Comparison of ENCODE assay signal across 15 cellular contexts in the genomic region with DNA sequence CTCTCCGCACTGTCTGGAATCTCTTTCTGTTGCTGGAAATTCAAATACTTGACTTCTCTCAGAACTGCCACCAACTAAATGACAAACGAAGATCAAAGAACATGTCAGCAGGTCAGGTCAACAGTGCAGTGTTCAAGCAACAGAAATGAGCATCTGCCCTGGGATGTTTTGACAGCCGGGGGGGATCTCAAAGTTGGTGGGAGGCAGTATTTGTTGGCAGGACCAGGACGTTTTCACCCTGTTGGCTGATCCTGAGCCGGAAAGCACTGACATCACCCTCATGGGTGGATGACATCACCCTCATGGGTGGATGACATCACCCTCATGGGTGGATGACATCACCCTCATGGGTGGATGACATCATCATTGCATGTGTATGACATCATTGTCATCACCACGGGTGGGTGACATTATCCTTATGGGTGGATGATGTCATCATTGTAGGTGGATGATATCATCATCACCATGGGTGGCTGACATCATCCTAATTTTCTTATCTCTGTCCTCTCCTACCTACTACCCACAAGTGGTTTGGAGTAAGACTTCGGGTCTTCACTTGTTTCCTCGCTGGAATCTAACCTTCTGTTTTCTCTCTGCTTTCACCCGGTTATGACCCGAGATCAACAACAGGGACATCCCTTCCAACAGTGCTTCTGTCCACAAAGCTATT. TPM values are rescaled to one million over a fixed set of nuclear protein-coding genes. Genes with fewer than 3 reads are reported as not detected.
DNase-seq lines count a peak whose midpoint lies in the region; ATAC-seq and TF ChIP-seq lines count a peak whose summit lies in the region.
"Had no signal": no experiment of that assay in that cellular context is flagged by ENCODE, and none has a peak within 500 bp of the region (broad histone marks: within the 10 kb centered on the region; RNA-seq: fewer than 3 reads in every experiment).

No MANE protein-coding gene starts in this region.

- DNase-seq in NCI-H2171 treated with DMSO at 0.1 percent for 48 hours (lab: John Stamatoyannopoulos, UW) (peak; percentile 35), NCI-H2171 (lab: John Stamatoyannopoulos, UW) (no peak), left kidney (ENCODE audit: low read depth, low spot score) (peak; percentile 44), activated gamma-delta T cell treated with Interleukin-2 at 50 U/mL for 16 hours (no peak), NCI-H146 treated with DMSO at 0.1 percent for 48 hours (lab: John Stamatoyannopoulos, UW; ENCODE audit: unreplicated experiment) (no peak)
- DNase-seq in activated naive CD4-positive, alpha-beta T cell treated with anti-CD3 and anti-CD28 coated beads, Interleukin-2, amount 50 U/mL, for 72 hours (ENCODE audit: low spot score in 2 of 2) = peak in 1 of 2 donors; percentile 39
- DNase-seq: DND-41, Kasumi-1, NCI-H2081 treated with DMSO at 0.1 percent for 48 hours, testis had no signal

- TF ChIP-seq RAD21 in Ishikawa (IDR thresholded peaks at IDR 0.05; ENCODE audit: low read depth) = no peak

- H3K9me3 Mint-ChIP-seq in activated naive CD4-positive, alpha-beta T cell treated with anti-CD3 and anti-CD28 coated beads, Interleukin-2, amount 50 U/mL, for 72 hours = no peaks in the 10 kb centered on the region
- H3K9me3 Mint-ChIP-seq: activated T-helper 1 cell treated with anti-CD3 and anti-CD28 coated beads, Interleukin-12 subunit alpha, Interleukin-12 subunit beta, Interleukin-2, Interleukin-4 antibody, amounts not matched to agents 30 ng/mL and 10 ng/mL and 1 ng/mL, durations not matched to agents 14 hours and 24 hours and 36 hours; central memory CD8-positive, alpha-beta T cell had no signal

- ATAC-seq in activated naive CD4-positive, alpha-beta T cell treated with anti-CD3 and anti-CD28 coated beads, Interleukin-2, amount 50 U/mL, for 72 hours = peak; percentile 24 to 49
- no peak for ATAC-seq in GM21737 (IDR thresholded peaks at IDR 0.05; ENCODE audit: unreplicated experiment)
- ATAC-seq: right cardiac atrium had no signal

- no peak for TF ChIP-seq EP300 in Ishikawa (IDR thresholded peaks at IDR 0.05; ENCODE audit: borderline replicate concordance)

- H3K27ac Mint-ChIP-seq in activated naive CD4-positive, alpha-beta T cell treated with anti-CD3 and anti-CD28 coated beads, Interleukin-2, amount 50 U/mL, for 72 hours = no peak overlapping the region
- H3K27ac Mint-ChIP-seq: activated T-helper 1 cell treated with anti-CD3 and anti-CD28 coated beads, Interleukin-12 subunit alpha, Interleukin-12 subunit beta, Interleukin-2, Interleukin-4 antibody, amounts not matched to agents 30 ng/mL and 10 ng/mL and 1 ng/mL, durations not matched to agents 14 hours and 24 hours and 36 hours had no signal

- no peaks in the 10 kb centered on the region for H3K36me3 Mint-ChIP-seq in activated naive CD4-positive, alpha-beta T cell treated with anti-CD3 and anti-CD28 coated beads, Interleukin-2, amount 50 U/mL, for 72 hours

TF ChIP-seq in Ishikawa, 13 proteins besides CTCF, POLR2A, EP300 and RAD21:
- TF ChIP-seq CREB1 (IDR thresholded peaks at IDR 0.05; ENCODE audit: low read depth) = peak; percentile 89
- TF ChIP-seq YY1 (IDR thresholded peaks at IDR 0.05; ENCODE audit: low read depth) = no peak

RNA-seq across cellular contexts. Expression of gene DNAH17, which starts 18.9 kb away (rescaled TPM):
- 1 to 10 TPM in 1 of 2 donors, under 1 TPM in 1; 0.58 to 1.4 TPM for total RNA-seq in activated naive CD4-positive, alpha-beta T cell treated with anti-CD3 and anti-CD28 coated beads, Interleukin-2, amount 50 U/mL, for 72 hours

Comparison
In these comparisons a context has a peak if more than half of its experiments do, and no peak if none do; other contexts are left out.
1. DNase-seq: peak in NCI-H2171 treated with DMSO at 0.1 percent for 48 hours (single experiment) and left kidney (single experiment); none in NCI-H2171 (single experiment), activated gamma-delta T cell treated with Interleukin-2 at 50 U/mL for 16 hours (single experiment) and NCI-H146 treated with DMSO at 0.1 percent for 48 hours (single experiment).